ENCODE assay signal across 23 cellular contexts in the genomic region with DNA sequence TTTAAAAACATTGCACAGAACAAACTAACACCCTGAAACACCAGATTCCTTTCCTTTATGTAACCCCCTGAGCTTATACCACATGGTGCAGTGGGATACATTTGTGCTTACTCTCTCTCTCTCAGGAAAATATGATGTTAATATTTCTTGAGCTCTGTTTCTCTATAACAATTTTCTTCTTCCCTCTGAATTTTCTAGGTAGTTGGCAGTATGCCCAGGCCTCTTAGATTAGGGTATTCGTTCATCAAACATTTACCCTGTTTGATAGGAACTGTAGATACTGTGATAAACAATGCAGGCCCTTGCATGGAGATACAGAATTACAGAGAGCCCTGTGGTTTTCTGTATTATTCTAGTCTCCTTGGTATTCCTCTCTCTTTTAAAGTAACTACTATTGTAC.
DNase-seq lines count a peak whose midpoint lies in the region; ATAC-seq and TF ChIP-seq lines count a peak whose summit lies in the region.
"Had no signal": no experiment of that assay in that cellular context is flagged by ENCODE, and none has a peak within 500 bp of the region (broad histone marks: within the 10 kb centered on the region; RNA-seq: fewer than 3 reads in every experiment).

No MANE protein-coding gene starts in this region.

- H2BK120ac ChIP-seq in IMR-90 (ENCODE audit: low read depth, low read length) (no peak overlapping the region), mesenchymal stem cell (ENCODE audit: low read depth, low read length) (no peak overlapping the region)

- H3K4me3 ChIP-seq in IMR-90 (ENCODE audit: insufficient read depth, low read depth, low read length) = no peak overlapping the region
- H3K4me3 ChIP-seq in brain microvascular endothelial cell (ENCODE audit: low read depth, low read length) = no peak overlapping the region
- no peak overlapping the region for H3K4me3 ChIP-seq in mesenchymal stem cell (ENCODE audit: insufficient read depth in 1 of 2, low read depth in 1 of 2, low read length in 2 of 2)
- H3K4me3 ChIP-seq: heart right ventricle, lower lobe of right lung, spleen, tibial nerve had no signal

- H3K9me3 ChIP-seq in IMR-90 (ENCODE audit: control insufficient read depth, insufficient read depth, low read length) (no peaks in the 10 kb centered on the region), mesenchymal stem cell (ENCODE audit: control insufficient read depth, low read length) (no peaks in the 10 kb centered on the region)
- H3K9me3 ChIP-seq: heart right ventricle, lower lobe of right lung, neutrophil, spleen, tibial nerve had no signal

- POLR2A ChIA-PET in IMR-90 (lab: Charles Lee; ENCODE audit: unreplicated experiment) = no interaction called here

- H3K27ac Mint-ChIP-seq in Calu3 (ENCODE audit: unreplicated experiment) = peak overlapping the region; percentile 81
- H3K27ac Mint-ChIP-seq: activated CD4-positive, alpha-beta T cell treated with anti-CD3 and anti-CD28 coated beads for 36 hours; activated CD8-positive, alpha-beta memory T cell treated with anti-CD3 and anti-CD28 coated beads, Interleukin-2, amount 10 ng/mL, durations not matched to agents 7 days and 5 days; activated T-helper 1 cell treated with anti-CD3 and anti-CD28 coated beads, Interleukin-12 subunit alpha, Interleukin-12 subunit beta, Interleukin-2, Interleukin-4 antibody, amounts not matched to agents 30 ng/mL and 10 ng/mL and 1 ng/mL, durations not matched to agents 14 hours and 24 hours and 36 hours; brain; CD8-positive, alpha-beta memory T cell; IgD-negative memory B cell; stimulated activated naive CD8-positive, alpha-beta T cell treated with anti-CD3 and anti-CD28 coated beads, Interleukin-15, Interleukin-2, amounts not matched to agents 100 ng/mL and 50 ng/mL, for 24 hours had no signal

- WGBS in IMR-90 (ENCODE audit: extremely low coverage in 2 of 2, insufficient read length in 1 of 2), 2 experiments = no CpG with 5 or more reads among the region's 1 CpG
- WGBS in mesenchymal stem cell = no CpG with 5 or more reads among the region's 1 CpG

- H4K91ac ChIP-seq in IMR-90 (ENCODE audit: insufficient read depth, low read depth, low read length) (no peak overlapping the region), mesenchymal stem cell (ENCODE audit: low read length) (no peak overlapping the region)

- no peak overlapping the region for H2BK15ac ChIP-seq in IMR-90 (ENCODE audit: low read depth, low read length)
- H2BK15ac ChIP-seq in mesenchymal stem cell (ENCODE audit: low read depth, poor library complexity, severe bottlenecking) = no peak overlapping the region

- H4K20me1 ChIP-seq in IMR-90 (ENCODE audit: insufficient read depth, low read length) = no peaks in the 10 kb centered on the region

- H3K79me1 ChIP-seq in IMR-90 (ENCODE audit: low read depth in 1 of 2, low read length in 2 of 2) (no peaks in the 10 kb centered on the region), mesenchymal stem cell (replicated peaks; ENCODE audit: low read length, poor library complexity, severe bottlenecking) (no peaks in the 10 kb centered on the region)

- H3K18ac ChIP-seq in IMR-90 (ENCODE audit: low read depth, low read length) (no peak overlapping the region), mesenchymal stem cell (ENCODE audit: low read depth in 1 of 2, low read length in 2 of 2) (no peak overlapping the region)

- DNase-seq in Calu3 (peak; percentile 65), IMR-90 (peak; percentile 4), brain microvascular endothelial cell (peak; percentile 47), mesenchymal stem cell (no peak), substantia nigra (lab: John Stamatoyannopoulos, UW) (no peak), left ventricle myocardium superior (no peak)
- no peak for DNase-seq in activated CD4-positive, alpha-beta T cell treated with anti-CD3 and anti-CD28 coated beads, Interleukin-2, amount 50 U/mL, for 48 hours
- DNase-seq: activated CD4-positive, alpha-beta T cell treated with anti-CD3 and anti-CD28 coated beads for 36 hours; activated CD8-positive, alpha-beta memory T cell treated with anti-CD3 and anti-CD28 coated beads, Interleukin-2, amount 10 ng/mL, durations not matched to agents 7 days and 5 days; CD8-positive, alpha-beta memory T cell; heart right ventricle; lower lobe of right lung; MM.1S; NCI-H187 treated with DMSO at 0.1 percent for 48 hours; spleen; stimulated activated CD4-positive, alpha-beta T cell treated with anti-CD3 and anti-CD28 coated beads, Interleukin-4, amount 100 ng/mL, for 24 hours had no signal

- dilution Hi-C loops in IMR-90 (cut with HindIII; ENCODE audit: low sequenced_read_pairs, unreplicated experiment) = no loop called here

- CTCF ChIA-PET in Calu3 (lab: Charles Lee) (interaction anchor here (1.1 kb wide), 2 partner anchors 43 to 293 kb away, joined by 3 to 4 read pairs; no protein-coding TSS in a partner anchor), IMR-90 (lab: Yijun Ruan, JAX) (no interaction called here)

- H3K4me2 ChIP-seq in IMR-90 (ENCODE audit: low read depth, low read length) (no peak overlapping the region), mesenchymal stem cell (ENCODE audit: low read length, poor library complexity, severe bottlenecking) (no peak overlapping the region)

- H3K56ac ChIP-seq in IMR-90 (ENCODE audit: extremely low read depth, insufficient read depth, low read length) = no peak overlapping the region

- peak overlapping the region; percentile 9 for H3K4me3 Mint-ChIP-seq in Calu3 (ENCODE audit: low read depth, unreplicated experiment)
- H3K4me3 Mint-ChIP-seq: activated CD4-positive, alpha-beta T cell treated with anti-CD3 and anti-CD28 coated beads for 36 hours; activated CD8-positive, alpha-beta memory T cell treated with anti-CD3 and anti-CD28 coated beads, Interleukin-2, amount 10 ng/mL, durations not matched to agents 7 days and 5 days; activated T-helper 1 cell treated with anti-CD3 and anti-CD28 coated beads, Interleukin-12 subunit alpha, Interleukin-12 subunit beta, Interleukin-2, Interleukin-4 antibody, amounts not matched to agents 30 ng/mL and 10 ng/mL and 1 ng/mL, durations not matched to agents 14 hours and 24 hours and 36 hours; brain; CD8-positive, alpha-beta memory T cell; IgD-negative memory B cell; stimulated activated naive CD8-positive, alpha-beta T cell treated with anti-CD3 and anti-CD28 coated beads, Interleukin-15, Interleukin-2, amounts not matched to agents 100 ng/mL and 50 ng/mL, for 24 hours had no signal

- TF ChIP-seq CTCF in Calu3 (IDR thresholded peaks at IDR 0.05; ENCODE audit: unreplicated experiment) = no peak
- TF ChIP-seq CTCF in IMR-90 (conservative IDR thresholded peaks at IDR 0.05; ENCODE audit: low read depth, low read length) = no peak
- TF ChIP-seq CTCF in brain microvascular endothelial cell (IDR thresholded peaks at IDR 0.05; ENCODE audit: low read depth, low read length, missing control alignments) = no peak

- ATAC-seq in IMR-90 (ENCODE audit: low read depth) (no peak), left ventricle myocardium superior (no peak)
- ATAC-seq: activated CD4-positive, alpha-beta T cell treated with anti-CD3 and anti-CD28 coated beads for 36 hours; activated CD8-positive, alpha-beta memory T cell treated with anti-CD3 and anti-CD28 coated beads, Interleukin-2, amount 10 ng/mL, durations not matched to agents 7 days and 5 days; activated naive CD4-positive, alpha-beta T cell treated with anti-CD3 and anti-CD28 coated beads, Interleukin-2, amount 50 U/mL, for 72 hours; heart right ventricle had no signal

- no peaks in the 10 kb centered on the region for H3K36me3 ChIP-seq in IMR-90 (ENCODE audit: control insufficient read depth, insufficient read depth, low read length)
- H3K36me3 ChIP-seq in brain microvascular endothelial cell (replicated peaks) = no peaks in the 10 kb centered on the region
- H3K36me3 ChIP-seq in mesenchymal stem cell (ENCODE audit: control insufficient read depth in 1 of 2, insufficient read depth in 2 of 2, low read depth in 1 of 2, low read length in 2 of 2) = no peaks in the 10 kb centered on the region
- H3K36me3 ChIP-seq: heart right ventricle, lower lobe of right lung, neutrophil, spleen, tibial nerve had no signal

- no peak overlapping the region for H3K14ac ChIP-seq in IMR-90 (replicated peaks; ENCODE audit: low read depth, low read length)
- H3K14ac ChIP-seq in mesenchymal stem cell (ENCODE audit: low read length in 2 of 2) = no peak overlapping the region

- H3K9me1 ChIP-seq in IMR-90 (ENCODE audit: insufficient read depth, low read length) = no peaks in the 10 kb centered on the region

- peaks cover 75% of the 10 kb centered on the region for H3K4me1 Mint-ChIP-seq in Calu3 (ENCODE audit: low read depth, unreplicated experiment)
- H3K4me1 Mint-ChIP-seq: activated CD4-positive, alpha-beta T cell treated with anti-CD3 and anti-CD28 coated beads for 36 hours; activated CD8-positive, alpha-beta memory T cell treated with anti-CD3 and anti-CD28 coated beads, Interleukin-2, amount 10 ng/mL, durations not matched to agents 7 days and 5 days; CD8-positive, alpha-beta memory T cell; IgD-negative memory B cell had no signal

- TF ChIP-seq POLR2A in IMR-90 (IDR thresholded peaks at IDR 0.05; ENCODE audit: low read depth, low read length) = no peak

- no peaks in the 10 kb centered on the region for H3K9me3 Mint-ChIP-seq in Calu3 (ENCODE audit: low read depth, unreplicated experiment)
- H3K9me3 Mint-ChIP-seq: activated T-helper 1 cell treated with anti-CD3 and anti-CD28 coated beads, Interleukin-12 subunit alpha, Interleukin-12 subunit beta, Interleukin-2, Interleukin-4 antibody, amounts not matched to agents 30 ng/mL and 10 ng/mL and 1 ng/mL, durations not matched to agents 14 hours and 24 hours and 36 hours; brain; stimulated activated naive CD8-positive, alpha-beta T cell treated with anti-CD3 and anti-CD28 coated beads, Interleukin-15, Interleukin-2, amounts not matched to agents 100 ng/mL and 50 ng/mL, for 24 hours had no signal

- H3K9ac ChIP-seq in IMR-90 (ENCODE audit: low read depth, low read length) = no peak overlapping the region
- no peak overlapping the region for H3K9ac ChIP-seq in mesenchymal stem cell (ENCODE audit: low read length)

- H2AFZ ChIP-seq in IMR-90 (replicated peaks; ENCODE audit: low read length, poor library complexity) (no peak overlapping the region), mesenchymal stem cell (ENCODE audit: low read depth, low read length) (no peak overlapping the region)

- H3K23ac ChIP-seq in IMR-90 (ENCODE audit: low read depth, low read length) = no peak overlapping the region
- H3K23ac ChIP-seq in mesenchymal stem cell (ENCODE audit: low read length in 2 of 2) = no peak overlapping the region

- H4K5ac ChIP-seq in IMR-90 (ENCODE audit: low read depth, low read length) = no peak overlapping the region

- in situ Hi-C loops in IMR-90 (cut with MboI; ENCODE audit: low sequenced_read_pairs) (loop anchor here (25.0 kb wide), 1 partner anchor 362 kb away; no protein-coding TSS in a partner anchor), brain microvascular endothelial cell (cut with HindIII; ENCODE audit: low pct_ligation_motif_present, low sequenced_read_pairs) (no loop called here)

- no peak overlapping the region for H3K4ac ChIP-seq in IMR-90 (ENCODE audit: low read depth, low read length)
- H3K4ac ChIP-seq in mesenchymal stem cell (ENCODE audit: low read depth in 1 of 2, low read length in 2 of 2) = no peak overlapping the region

- peaks cover 2% of the 10 kb centered on the region; the same call in 1 of the 2 replicates for H3K4me1 ChIP-seq in IMR-90 (ENCODE audit: control insufficient read depth, insufficient read depth, low read length)
- H3K4me1 ChIP-seq in mesenchymal stem cell (ENCODE audit: control insufficient read depth, insufficient read depth, low read depth, low read length) = no peaks in the 10 kb centered on the region
- H3K4me1 ChIP-seq: lower lobe of right lung, spleen, tibial nerve had no signal

- no peak overlapping the region for H2AK5ac ChIP-seq in IMR-90 (ENCODE audit: low read depth, low read length)
- H2AK5ac ChIP-seq in mesenchymal stem cell (ENCODE audit: low read length, severe bottlenecking) = no peak overlapping the region

- H4K8ac ChIP-seq in IMR-90 (ENCODE audit: low read depth in 2 of 2, low read length in 2 of 2) (no peak overlapping the region), mesenchymal stem cell (ENCODE audit: low read length) (no peak overlapping the region)

- no peak overlapping the region for H2BK5ac ChIP-seq in IMR-90 (ENCODE audit: low read depth, low read length, poor library complexity, severe bottlenecking)
- no peak overlapping the region for H2BK5ac ChIP-seq in mesenchymal stem cell (ENCODE audit: low read depth, low read length, poor library complexity, severe bottlenecking)

- H2AK9ac ChIP-seq in IMR-90 (replicated peaks; ENCODE audit: low read depth, low read length, poor library complexity) = no peak overlapping the region

- H2BK12ac ChIP-seq in mesenchymal stem cell (ENCODE audit: low read length in 2 of 2) = no peak overlapping the region

- no peak for TF ChIP-seq RAD21 in IMR-90 (IDR thresholded peaks at IDR 0.05; ENCODE audit: low read length)

- intact Hi-C loops in Calu3 (cut with micrococcal nuclease; ENCODE audit: unreplicated experiment) (loop anchor here (5.0 kb wide), 2 partner anchors 292 to 452 kb away; no protein-coding TSS in a partner anchor), IMR-90 (cut with micrococcal nuclease) (no loop called here), left ventricle myocardium superior (cut with micrococcal nuclease) (no loop called here)

- no peak overlapping the region for H2BK20ac ChIP-seq in IMR-90 (ENCODE audit: low read depth, low read length)

- H3K27me3 ChIP-seq in IMR-90 (ENCODE audit: control insufficient read depth, insufficient read depth, low read length) (no peaks in the 10 kb centered on the region), brain microvascular endothelial cell (replicated peaks) (no peaks in the 10 kb centered on the region), mesenchymal stem cell (ENCODE audit: control insufficient read depth in 1 of 2, insufficient read depth in 1 of 2, low read length in 2 of 2) (no peaks in the 10 kb centered on the region)
- H3K27me3 ChIP-seq: heart right ventricle, neutrophil, spleen, tibial nerve had no signal

- no TSS peak for BruUV-seq in Calu3 (replicated peaks; lab: Mats Ljungman, UMichigan)
- no TSS peak for BruUV-seq in IMR-90 (replicated peaks; lab: Mats Ljungman, UMichigan)

- H3K27me3 Mint-ChIP-seq in Calu3 (ENCODE audit: unreplicated experiment) = no peaks in the 10 kb centered on the region
- H3K27me3 Mint-ChIP-seq: activated CD4-positive, alpha-beta T cell treated with anti-CD3 and anti-CD28 coated beads for 36 hours; activated CD8-positive, alpha-beta memory T cell treated with anti-CD3 and anti-CD28 coated beads, Interleukin-2, amount 10 ng/mL, durations not matched to agents 7 days and 5 days; brain; CD8-positive, alpha-beta memory T cell; IgD-negative memory B cell; stimulated activated naive CD8-positive, alpha-beta T cell treated with anti-CD3 and anti-CD28 coated beads, Interleukin-15, Interleukin-2, amounts not matched to agents 100 ng/mL and 50 ng/mL, for 24 hours had no signal

- peaks cover 20% of the 10 kb centered on the region for H3K36me3 Mint-ChIP-seq in Calu3 (ENCODE audit: insufficient read depth, unreplicated experiment)
- H3K36me3 Mint-ChIP-seq: activated CD8-positive, alpha-beta memory T cell treated with anti-CD3 and anti-CD28 coated beads, Interleukin-2, amount 10 ng/mL, durations not matched to agents 7 days and 5 days; activated naive CD4-positive, alpha-beta T cell treated with anti-CD3 and anti-CD28 coated beads, Interleukin-2, amount 50 U/mL, for 72 hours; brain; CD8-positive, alpha-beta memory T cell; IgD-negative memory B cell had no signal

- H3K27ac ChIP-seq in IMR-90 (ENCODE audit: insufficient read depth, low read length) = no peak overlapping the region
- no peak overlapping the region for H3K27ac ChIP-seq in brain microvascular endothelial cell
- H3K27ac ChIP-seq in mesenchymal stem cell (ENCODE audit: low read length, poor library complexity, severe bottlenecking) = peak overlapping the region; percentile 5
- H3K27ac ChIP-seq in substantia nigra (ENCODE audit: low read depth, low read length, poor library complexity, severe bottlenecking) = no peak overlapping the region
- H3K27ac ChIP-seq: heart right ventricle, lower lobe of right lung, neutrophil, spleen, tibial nerve had no signal

Comparison
In these comparisons a context has a peak if more than half of its experiments do, and no peak if none do; other contexts are left out.
1. DNase-seq: peak in Calu3 (single experiment), IMR-90 (single experiment) and brain microvascular endothelial cell (single experiment); none in mesenchymal stem cell (single experiment), substantia nigra (0 of 49), left ventricle myocardium superior (single experiment) and activated CD4-positive, alpha-beta T cell treated with anti-CD3 and anti-CD28 coated beads, Interleukin-2, amount 50 U/mL, for 48 hours (0 of 2).